In genomic region chr9:114995681-114996221, GRCh38 we compare ENCODE assay signal across 17 cellular contexts.
DNase-seq lines count a peak whose midpoint lies in the region; ATAC-seq and TF ChIP-seq lines count a peak whose summit lies in the region.
"Had no signal": no experiment of that assay in that cellular context is flagged by ENCODE, and none has a peak within 500 bp of the region (broad histone marks: within the 10 kb centered on the region; RNA-seq: fewer than 3 reads in every experiment).

No MANE protein-coding gene starts in this region.

- intact Hi-C loops in left ventricle myocardium superior (cut with micrococcal nuclease), result no loop called here
- intact Hi-C loops in psoas muscle (cut with DNase I), result no loop called here
- intact Hi-C loops in colonic mucosa (cut with DNase I), result no loop called here

- no peak overlapping the region for H3K4me3 ChIP-seq in BLaER1 treated with 17β-estradiol and CSF1 and Interleukin-3, amounts not matched to agents 10 nM and 100 nM
- H3K4me3 ChIP-seq in psoas muscle (no peak overlapping the region), colonic mucosa (no peak overlapping the region)
- H3K4me3 ChIP-seq: cardiac muscle cell, uterus had no signal

- no peaks in the 10 kb centered on the region for H3K9me3 ChIP-seq in BLaER1 treated with 17β-estradiol and CSF1 and Interleukin-3, amounts not matched to agents 10 nM and 100 nM (replicated peaks in 1 of 11)
- no peaks in the 10 kb centered on the region for H3K9me3 ChIP-seq in psoas muscle
- no peaks in the 10 kb centered on the region for H3K9me3 ChIP-seq in colonic mucosa
- H3K9me3 ChIP-seq: uterus had no signal

- no peaks in the 10 kb centered on the region for H3K27me3 ChIP-seq in BLaER1 treated with 17β-estradiol and CSF1 and Interleukin-3, amounts not matched to agents 10 nM and 100 nM
- H3K27me3 ChIP-seq in psoas muscle (ENCODE audit: insufficient read depth in 3 of 3, low read length in 2 of 3), result no peaks in the 10 kb centered on the region
- no peaks in the 10 kb centered on the region for H3K27me3 ChIP-seq in colonic mucosa
- H3K27me3 ChIP-seq: uterus had no signal

- H3K36me3 ChIP-seq in BLaER1 treated with 17β-estradiol and CSF1 and Interleukin-3, amounts not matched to agents 10 nM and 100 nM, result no peaks in the 10 kb centered on the region
- H3K36me3 ChIP-seq in psoas muscle (ENCODE audit: insufficient read depth in 1 of 2, low read depth in 1 of 2), result no peaks in the 10 kb centered on the region
- no peaks in the 10 kb centered on the region for H3K36me3 ChIP-seq in colonic mucosa
- H3K36me3 ChIP-seq: cardiac muscle cell, uterus had no signal

- peak; percentile 90 for DNase-seq in MV-4-11 (lab: John Stamatoyannopoulos, UW)
- DNase-seq in OCI-M1 (lab: John Stamatoyannopoulos, UW), result peak; percentile 3
- peak; percentile 73 for DNase-seq in left ventricle myocardium superior
- no peak for DNase-seq in psoas muscle
- DNase-seq in RWPE1 (ENCODE audit: low spot score), result no peak
- no peak for DNase-seq in colonic mucosa
- DNase-seq: activated naive CD4-positive, alpha-beta T cell treated with anti-CD3 and anti-CD28 coated beads, Interleukin-2, amount 50 U/mL, for 16 hours; EL; GOT3; islet precursor cell; NCI-H1694 treated with DMSO at 0.1 percent for 48 hours; stimulated activated CD4-positive, alpha-beta T cell treated with anti-CD3 and anti-CD28 coated beads, Interleukin-2, amount 100 ng/mL, for 24 hours; T-helper 9 cell; uterus had no signal

- CTCF ChIA-PET in RWPE1 (lab: Yijun Ruan, JAX), result no interaction called here

- peaks cover 0 to 81% (median 11%) of the 10 kb centered on the region in 10 experiments; a peak in 11 of 20 replicates for H3K4me1 ChIP-seq in BLaER1 treated with 17β-estradiol and CSF1 and Interleukin-3, amounts not matched to agents 10 nM and 100 nM
- H3K4me1 ChIP-seq in psoas muscle (no peaks in the 10 kb centered on the region), colonic mucosa (no peaks in the 10 kb centered on the region)
- H3K4me1 ChIP-seq: uterus had no signal

- peak overlapping the region in 5 of 11 experiments; percentile 17 to 63 (median 59); a peak in 8 of 22 replicates for H3K9ac ChIP-seq in BLaER1 treated with 17β-estradiol and CSF1 and Interleukin-3, amounts not matched to agents 10 nM and 100 nM
- H3K9ac ChIP-seq in colonic mucosa (ENCODE audit: low read depth in 2 of 2, low read length in 2 of 2), result no peak overlapping the region

- WGBS in psoas muscle, 3 donors, result 65 to 76% (median 73%) methylated on average over 10 of the region's 10 CpGs

- no peaks in the 10 kb centered on the region for H4K20me1 ChIP-seq in BLaER1 treated with 17β-estradiol and CSF1 and Interleukin-3, amounts not matched to agents 10 nM and 100 nM

- H3K4me2 ChIP-seq in BLaER1 treated with 17β-estradiol and CSF1 and Interleukin-3, amounts not matched to agents 10 nM and 100 nM, result peak overlapping the region in 6 of 11 experiments; percentile 12 to 74 (median 72); a peak in 13 of 22 replicates

- no peak for TF ChIP-seq CTCF in psoas muscle (IDR thresholded peaks at IDR 0.05)
- no peak for TF ChIP-seq CTCF in RWPE1 (conservative IDR thresholded peaks at IDR 0.05; ENCODE audit: low read depth)
- no peak for TF ChIP-seq CTCF in colonic mucosa (IDR thresholded peaks at IDR 0.05)

- POLR2A ChIA-PET in RWPE1 (lab: Yijun Ruan, JAX; ENCODE audit: low non-redundant PET), result no interaction called here

- peak overlapping the region in 6 of 11 experiments; percentile 47 to 84 (median 74); a peak in 12 of 22 replicates for H3K27ac ChIP-seq in BLaER1 treated with 17β-estradiol and CSF1 and Interleukin-3, amounts not matched to agents 10 nM and 100 nM
- H3K27ac ChIP-seq in psoas muscle (no peak overlapping the region), RWPE1 (no peak overlapping the region), colonic mucosa (no peak overlapping the region)
- H3K27ac ChIP-seq: cardiac muscle cell, uterus had no signal

- ATAC-seq in left ventricle myocardium superior, result peak; percentile 100
- ATAC-seq in psoas muscle, result no peak
- ATAC-seq in GM21723 (IDR thresholded peaks at IDR 0.05; ENCODE audit: unreplicated experiment), result no peak

Comparison
In these comparisons a context has a peak if more than half of its experiments do, and no peak if none do; other contexts are left out.
1. H3K27ac ChIP-seq: peak in BLaER1 treated with 17β-estradiol and CSF1 and Interleukin-3, amounts not matched to agents 10 nM and 100 nM (6 of 11); none in psoas muscle (single experiment), RWPE1 (single experiment) and colonic mucosa (single experiment).
2. DNase-seq: peak in MV-4-11 (single experiment), OCI-M1 (single experiment) and left ventricle myocardium superior (single experiment); none in psoas muscle (0 of 2), RWPE1 (single experiment) and colonic mucosa (single experiment).